Comparison of ENCODE assay signal across 18 cellular contexts in genomic region chr10:31753681-31754080, GRCh38.
A peak's percentile ranks its signal among the peaks of the same experiment; 100 is the strongest.
DNase-seq lines count a peak whose midpoint lies in the region; ATAC-seq, FAIRE-seq and TF ChIP-seq lines count a peak whose summit lies in the region.
"Had no signal": no experiment of that assay in that cellular context is flagged by ENCODE, and none has a peak within 500 bp of the region (broad histone marks: within the 10 kb centered on the region; RNA-seq: fewer than 3 reads in every experiment).

No MANE protein-coding gene starts in this region.

- H3K4me1 Mint-ChIP-seq in activated naive CD4-positive, alpha-beta T cell treated with anti-CD3 and anti-CD28 coated beads, Interleukin-2, amount 10 ng/mL, durations not matched to agents 7 days and 5 days: peaks cover 5% of the 10 kb centered on the region
- peaks cover 58% of the 10 kb centered on the region for H3K4me1 Mint-ChIP-seq in neural crest cell
- H3K4me1 Mint-ChIP-seq: CD4-positive, alpha-beta memory T cell had no signal

- peaks cover 10% of the 10 kb centered on the region for H3K27me3 Mint-ChIP-seq in activated naive CD4-positive, alpha-beta T cell treated with anti-CD3 and anti-CD28 coated beads, Interleukin-2, amount 10 ng/mL, durations not matched to agents 7 days and 5 days
- H3K27me3 Mint-ChIP-seq in neural crest cell (ENCODE audit: low read depth): no peaks in the 10 kb centered on the region
- H3K27me3 Mint-ChIP-seq: CD4-positive, alpha-beta memory T cell had no signal

- ATAC-seq in foreskin keratinocyte: no peak
- ATAC-seq: GM23338 had no signal

- no peak for DNase-seq in activated naive CD4-positive, alpha-beta T cell treated with anti-CD3 and anti-CD28 coated beads, Interleukin-2, amount 10 ng/mL, durations not matched to agents 7 days and 5 days
- DNase-seq in activated naive CD4-positive, alpha-beta T cell treated with Interleukin-2 at 50 U/mL for 16 hours: no peak
- DNase-seq in adrenal gland: peak in 1 of 7 donors; percentile 16
- no peak for DNase-seq in neural crest cell (ENCODE audit: low read depth, low spot score)
- DNase-seq in stimulated activated CD8-positive, alpha-beta memory T cell treated with anti-CD3 and anti-CD28 coated beads, Interleukin-4, amount 100 ng/mL, for 48 hours: no peak
- DNase-seq in RCC 7860 (ENCODE audit: low spot score): no peak
- no peak for DNase-seq in NCI-H128 (lab: John Stamatoyannopoulos, UW; ENCODE audit: unreplicated experiment)
- no peak for DNase-seq in foreskin keratinocyte
- DNase-seq: 8988T; CD4-positive, alpha-beta memory T cell; DMS153; GF-D8; NCI-H1417 treated with DMSO at 0.1 percent for 48 hours; NCI-H187 treated with DMSO at 0.1 percent for 48 hours; NCI-H345; NCI-H524 treated with DMSO at 0.1 percent for 48 hours had no signal

- H3K4me1 ChIP-seq in adrenal gland (replicated peaks in 1 of 2) (peaks cover 12 to 60% of the 10 kb centered on the region in 2 donors), foreskin keratinocyte (peaks cover 8% of the 10 kb centered on the region)

- H3K27me3 ChIP-seq in adrenal gland: no peaks in the 10 kb centered on the region
- H3K27me3 ChIP-seq in foreskin keratinocyte: no peaks in the 10 kb centered on the region
- H3K27me3 ChIP-seq: SJSA1 had no signal

- H3K9me3 Mint-ChIP-seq in activated naive CD4-positive, alpha-beta T cell treated with anti-CD3 and anti-CD28 coated beads, Interleukin-2, amount 10 ng/mL, durations not matched to agents 7 days and 5 days: no peaks in the 10 kb centered on the region
- no peaks in the 10 kb centered on the region for H3K9me3 Mint-ChIP-seq in neural crest cell
- H3K9me3 Mint-ChIP-seq: CD4-positive, alpha-beta memory T cell; GM23338 had no signal

- H3K27ac Mint-ChIP-seq in activated naive CD4-positive, alpha-beta T cell treated with anti-CD3 and anti-CD28 coated beads, Interleukin-2, amount 10 ng/mL, durations not matched to agents 7 days and 5 days: peak overlapping the region; percentile 25
- no peak overlapping the region for H3K27ac Mint-ChIP-seq in neural crest cell (ENCODE audit: unreplicated experiment)
- H3K27ac Mint-ChIP-seq: GM23338 had no signal

- TF ChIP-seq POLR2A in adrenal gland (IDR thresholded peaks at IDR 0.05): no peak

- no peaks in the 10 kb centered on the region for H3K36me3 Mint-ChIP-seq in activated naive CD4-positive, alpha-beta T cell treated with anti-CD3 and anti-CD28 coated beads, Interleukin-2, amount 10 ng/mL, durations not matched to agents 7 days and 5 days
- H3K36me3 Mint-ChIP-seq in neural crest cell (ENCODE audit: low read depth): no peaks in the 10 kb centered on the region
- H3K36me3 Mint-ChIP-seq: CD4-positive, alpha-beta memory T cell had no signal

- peak overlapping the region in 3 of 5 donors; percentile 63 to 87 (median 83) for H3K27ac ChIP-seq in adrenal gland
- no peak overlapping the region for H3K27ac ChIP-seq in foreskin keratinocyte

- no peak for TF ChIP-seq CTCF in adrenal gland (IDR thresholded peaks at IDR 0.05)
- no peak for TF ChIP-seq CTCF in neural crest cell (conservative IDR thresholded peaks at IDR 0.05)
- TF ChIP-seq CTCF in foreskin keratinocyte (conservative IDR thresholded peaks at IDR 0.05): no peak

- no peak overlapping the region for H3K4me3 ChIP-seq in adrenal gland
- H3K4me3 ChIP-seq: GM23338, SJSA1 had no signal

- no peaks in the 10 kb centered on the region for H3K36me3 ChIP-seq in adrenal gland (replicated peaks in 1 of 2)
- H3K36me3 ChIP-seq: SJSA1 had no signal

- H3K4me3 Mint-ChIP-seq in activated naive CD4-positive, alpha-beta T cell treated with anti-CD3 and anti-CD28 coated beads, Interleukin-2, amount 10 ng/mL, durations not matched to agents 7 days and 5 days: no peak overlapping the region
- peak overlapping the region; percentile 39 for H3K4me3 Mint-ChIP-seq in neural crest cell
- H3K4me3 Mint-ChIP-seq: CD4-positive, alpha-beta memory T cell; GM23338 had no signal

- no peaks in the 10 kb centered on the region for H3K9me3 ChIP-seq in adrenal gland (replicated peaks in 1 of 3)
- H3K9me3 ChIP-seq: SJSA1 had no signal

- intact Hi-C loops in adrenal gland (cut with DNase I): no loop called here

- WGBS in adrenal gland, 4 donors: 85 to 94% (median 91%) methylated on average over 4 to 6 of the region's 6 CpGs

- CTCF ChIA-PET in activated naive CD4-positive, alpha-beta T cell treated with anti-CD3 and anti-CD28 coated beads, Interleukin-2, amount 10 ng/mL, durations not matched to agents 7 days and 5 days (lab: Charles Lee): no interaction called here

- FAIRE-seq in RCC 7860 (lab: Jason Lieb, UNC): no peak
